In the genomic region with DNA sequence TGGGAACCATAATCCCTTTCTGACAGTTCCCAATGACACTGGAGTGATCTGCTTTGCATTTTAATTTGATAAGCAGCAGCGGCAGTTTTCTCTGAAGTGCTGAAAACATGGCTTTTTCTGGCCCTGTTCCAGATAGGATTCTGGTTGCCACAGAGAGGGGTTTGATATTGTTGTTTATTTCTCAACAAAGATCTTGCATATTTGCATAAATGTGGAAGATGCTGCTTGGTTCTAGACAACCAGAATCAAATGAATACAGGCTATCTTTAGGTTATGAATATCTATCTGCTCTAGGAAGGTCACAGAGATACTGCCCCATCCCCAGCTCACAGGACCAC, we compare ENCODE assay signal across 12 cellular contexts.
DNase-seq lines count a peak whose midpoint lies in the region; ATAC-seq, FAIRE-seq and TF ChIP-seq lines count a peak whose summit lies in the region.
"Had no signal": no experiment of that assay in that cellular context is flagged by ENCODE, and none has a peak within 500 bp of the region (broad histone marks: within the 10 kb centered on the region; RNA-seq: fewer than 3 reads in every experiment).

No MANE protein-coding gene starts in this region.

- peaks cover 57% of the 10 kb centered on the region for H3K79me2 ChIP-seq in GM12878 (ENCODE audit: control insufficient read depth, insufficient read depth, low read length)

- H4K20me1 ChIP-seq in GM12878 (ENCODE audit: control insufficient read depth, insufficient read depth): no peaks in the 10 kb centered on the region

- H3K4me2 ChIP-seq in GM12878 (ENCODE audit: control insufficient read depth, insufficient read depth): peak overlapping the region; percentile 87

- CTCF ChIA-PET in GM12878 (lab: Yijun Ruan, JAX): interaction anchor here (0.8 to 2.2 kb wide), 6 partner anchors 16 to 131 kb away, joined by 3 to 4 read pairs (median 3); no protein-coding TSS in a partner anchor

- peak overlapping the region; percentile 53; the same call in 1 of the 2 replicates for H3K4me3 ChIP-seq in GM12878

- SMC1A ChIA-PET in GM12878 (lab: Charles Lee; ENCODE audit: uncharacterized antibody, unreplicated experiment): interaction anchor here (0.7 to 2.8 kb wide), 19 partner anchors 11 to 173 kb away, joined by 3 to 22 read pairs (median 5); no protein-coding TSS in a partner anchor

- no TSS peak for BruUV-seq in GM12878 (replicated peaks; lab: Mats Ljungman, UMichigan)

- peaks cover 4% of the 10 kb centered on the region for H3K36me3 Mint-ChIP-seq in nephron (ENCODE audit: low read depth)

- no peak overlapping the region for H2AFZ ChIP-seq in GM12878 (ENCODE audit: control insufficient read depth, low read depth, low read length)

- H3K27me3 Mint-ChIP-seq in nephron (ENCODE audit: low read depth): no peaks in the 10 kb centered on the region

- in situ Hi-C loops in GM12878 (cut with MboI): no loop called here
- in situ Hi-C loops in ACHN (cut with HindIII; ENCODE audit: low pct_ligation_motif_present, low pct_unique_long_range_greater_than_20kb, low sequenced_read_pairs): no loop called here

- 35% methylated on average over 1 of the region's 1 CpG for WGBS in GM12878 (ENCODE audit: insufficient coverage, insufficient replicate concordance, low lambda C conversion rate, missing lambda C conversion rate)

- no peak for TF ChIP-seq EP300 in GM12878 (IDR thresholded peaks at IDR 0.05; ENCODE audit: borderline replicate concordance in 1 of 2, control insufficient read depth in 1 of 2, low read depth in 2 of 2, low read length in 2 of 2)

- no peaks in the 10 kb centered on the region for H3K9me3 Mint-ChIP-seq in nephron

- peaks cover 16% of the 10 kb centered on the region for H3K4me1 ChIP-seq in GM12878 (ENCODE audit: control insufficient read depth, insufficient read depth, low read length)

- no peaks in the 10 kb centered on the region for H3K9me3 ChIP-seq in KOPT-K1 (ENCODE audit: insufficient read depth, low read length, poor library complexity, severe bottlenecking)
- no peaks in the 10 kb centered on the region for H3K9me3 ChIP-seq in GM12878 (replicated peaks; ENCODE audit: control insufficient read depth, insufficient read depth, low read length)

- POLR2A ChIA-PET in GM12878 (lab: Charles Lee): interaction anchor here (1.0 to 2.3 kb wide), 4 partner anchors 11 to 36 kb away, joined by 3 to 7 read pairs (median 4); no protein-coding TSS in a partner anchor

- no peaks in the 10 kb centered on the region for H3K27me3 ChIP-seq in GM12878 (replicated peaks in 1 of 2; ENCODE audit: control insufficient read depth in 2 of 2, insufficient read depth in 2 of 2, low read length in 1 of 2)

- intact Hi-C loops in GM12878 (cut with micrococcal nuclease; ENCODE audit: unreplicated experiment): no loop called here

- TF ChIP-seq RAD21 in GM12878 (IDR thresholded peaks at IDR 0.05; ENCODE audit: insufficient read depth, low read depth, low read length): no peak

- no peaks in the 10 kb centered on the region for H3K36me3 ChIP-seq in KOPT-K1 (ENCODE audit: insufficient read depth, low read length)
- no peaks in the 10 kb centered on the region for H3K36me3 ChIP-seq in GM12878 (ENCODE audit: control insufficient read depth in 2 of 2, insufficient read depth in 2 of 2, low read length in 1 of 2)

- H3K27ac Mint-ChIP-seq in nephron: peak overlapping the region; percentile 50 to 58 (median 57)

- peak; percentile 54 for DNase-seq in NCI-H1436 (lab: John Stamatoyannopoulos, UW)
- DNase-seq in NCI-H1436 treated with DMSO at 0.1 percent for 48 hours (lab: John Stamatoyannopoulos, UW): no peak
- DNase-seq in GM12878 (ENCODE audit: low read depth, low spot score): no peak
- DNase-seq in KG1 (lab: John Stamatoyannopoulos, UW): no peak
- DNase-seq in ACHN: no peak
- DNase-seq: aorta, foreskin melanocyte, T1000 had no signal

- ATAC-seq in GM12878 (peak; percentile 8; the same call in 2 of the 3 replicates), HG03025 (IDR thresholded peaks at IDR 0.05; ENCODE audit: low FRiP score, unreplicated experiment) (no peak)

- no peak overlapping the region for H3K4me3 Mint-ChIP-seq in nephron

- no peak overlapping the region; the same call in 1 of the 2 replicates for H3K9ac ChIP-seq in GM12878 (ENCODE audit: control insufficient read depth, insufficient read depth, low read length)

- no peak for TF ChIP-seq POLR2A in GM12878 (IDR thresholded peaks at IDR 0.05; ENCODE audit: low read depth, low read length)

- peaks cover 37% of the 10 kb centered on the region for H3K4me1 Mint-ChIP-seq in nephron

- TF ChIP-seq CTCF in GM12878 (IDR thresholded peaks at IDR 0.05 in 2 of 3, conservative IDR thresholded peaks at IDR 0.05 in 1 of 3; ENCODE audit: control insufficient read depth in 2 of 3, extremely low read depth in 1 of 3, insufficient read depth in 1 of 3, low read depth in 3 of 3, low read length in 3 of 3) (no peak), nephron (IDR thresholded peaks at IDR 0.05; ENCODE audit: unreplicated experiment in 3 of 3) (no peak)

- FAIRE-seq in GM12878 (lab: Jason Lieb, UNC): no peak

- RAD21 ChIA-PET in GM12878 (lab: Charles Lee; ENCODE audit: unreplicated experiment): interaction anchor here (0.8 to 3.0 kb wide), 5 partner anchors 13 to 38 kb away, joined by 4 to 18 read pairs (median 4); no protein-coding TSS in a partner anchor

- H3K27ac ChIP-seq in KOPT-K1 (ENCODE audit: low read depth, low read length, poor library complexity, severe bottlenecking) (peak overlapping the region; percentile 69), GM12878 (ENCODE audit: control insufficient read depth, insufficient read depth) (peak overlapping the region; percentile 74; the same call in 1 of the 2 replicates)
- H3K27ac ChIP-seq: HL-60 had no signal

TF ChIP-seq in GM12878, 131 proteins besides CTCF, POLR2A, EP300 and RAD21:
- TF ChIP-seq SMC3 (IDR thresholded peaks at IDR 0.05; ENCODE audit: borderline replicate concordance, low read length) (no peak), NFIC (IDR thresholded peaks at IDR 0.05; ENCODE audit: low read depth, low read length) (no peak), ZNF24 (IDR thresholded peaks at IDR 0.05) (no peak), POLR2AphosphoS2 (IDR thresholded peaks at IDR 0.05; ENCODE audit: low read depth, low read length) (no peak), CHD2 (IDR thresholded peaks at IDR 0.05; ENCODE audit: borderline replicate concordance, low read depth, low read length) (no peak), MXI1 (IDR thresholded peaks at IDR 0.05; ENCODE audit: low read depth, low read length) (no peak), BCL11A (IDR thresholded peaks at IDR 0.05; ENCODE audit: low read depth, low read length) (no peak), POU2F2 (IDR thresholded peaks at IDR 0.05; ENCODE audit: borderline replicate concordance, low read depth, low read length) (no peak)
- TF ChIP-seq, protein P1, sequence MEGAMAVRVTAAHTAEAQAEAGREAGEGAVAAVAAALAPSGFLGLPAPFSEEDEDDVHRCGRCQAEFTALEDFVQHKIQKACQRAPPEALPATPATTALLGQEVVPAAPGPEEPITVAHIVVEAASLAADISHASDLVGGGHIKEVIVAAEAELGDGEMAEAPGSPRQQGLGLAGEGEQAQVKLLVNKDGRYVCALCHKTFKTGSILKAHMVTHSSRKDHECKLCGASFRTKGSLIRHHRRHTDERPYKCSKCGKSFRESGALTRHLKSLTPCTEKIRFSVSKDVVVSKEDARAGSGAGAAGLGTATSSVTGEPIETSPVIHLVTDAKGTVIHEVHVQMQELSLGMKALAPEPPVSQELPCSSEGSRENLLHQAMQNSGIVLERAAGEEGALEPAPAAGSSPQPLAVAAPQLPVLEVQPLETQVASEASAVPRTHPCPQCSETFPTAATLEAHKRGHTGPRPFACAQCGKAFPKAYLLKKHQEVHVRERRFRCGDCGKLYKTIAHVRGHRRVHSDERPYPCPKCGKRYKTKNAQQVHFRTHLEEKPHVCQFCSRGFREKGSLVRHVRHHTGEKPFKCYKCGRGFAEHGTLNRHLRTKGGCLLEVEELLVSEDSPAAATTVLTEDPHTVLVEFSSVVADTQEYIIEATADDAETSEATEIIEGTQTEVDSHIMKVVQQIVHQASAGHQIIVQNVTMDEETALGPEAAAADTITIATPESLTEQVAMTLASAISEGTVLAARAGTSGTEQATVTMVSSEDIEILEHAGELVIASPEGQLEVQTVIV (IDR thresholded peaks at IDR 0.05; ENCODE audit: borderline replicate concordance, partially characterized antibody): no peak
